ENCODE assay signal across 18 cellular contexts in genomic region chr15:69117431-69117841, GRCh38. TPM values are rescaled to one million over a fixed set of nuclear protein-coding genes. Genes with fewer than 3 reads are reported as not detected.
DNase-seq lines count a peak whose midpoint lies in the region; ATAC-seq and TF ChIP-seq lines count a peak whose summit lies in the region.
"Had no signal": no experiment of that assay in that cellular context is flagged by ENCODE, and none has a peak within 500 bp of the region (broad histone marks: within the 10 kb centered on the region; RNA-seq: fewer than 3 reads in every experiment).

No MANE protein-coding gene starts in this region.

- H3K4me3 Mint-ChIP-seq in endothelial cell (ENCODE audit: unreplicated experiment) = no peak overlapping the region
- H3K4me3 Mint-ChIP-seq: activated CD8-positive, alpha-beta T cell treated with anti-CD3 and anti-CD28 coated beads, Interleukin-2, amount 10 ng/mL, durations not matched to agents 7 days and 5 days; CD4-positive, alpha-beta memory T cell; natural killer cell treated with Interleukin-12 subunit alpha and Interleukin-12 subunit beta and Interleukin-15 and Interleukin-18, amount 100 ng/mL, for 72 hours had no signal

- no peak overlapping the region for H3K27ac Mint-ChIP-seq in endothelial cell (ENCODE audit: unreplicated experiment)
- H3K27ac Mint-ChIP-seq: activated CD8-positive, alpha-beta T cell treated with anti-CD3 and anti-CD28 coated beads, Interleukin-2, amount 10 ng/mL, durations not matched to agents 7 days and 5 days; CD4-positive, alpha-beta memory T cell; natural killer cell treated with Interleukin-12 subunit alpha and Interleukin-12 subunit beta and Interleukin-15 and Interleukin-18, amount 100 ng/mL, for 72 hours had no signal

- TF ChIP-seq CTCF in BE2C (IDR thresholded peaks at IDR 0.05; ENCODE audit: low read depth, low read length) (no peak), endothelial cell (IDR thresholded peaks at IDR 0.05; ENCODE audit: unreplicated experiment) (no peak)

- H2AK5ac ChIP-seq in mesendoderm (ENCODE audit: low read length) = no peak overlapping the region

- H3K4me3 ChIP-seq in BE2C (ENCODE audit: low read depth, low read length) = no peak overlapping the region
- no peak overlapping the region for H3K4me3 ChIP-seq in mesendoderm (ENCODE audit: low read length)
- H3K4me3 ChIP-seq: heart right ventricle, left lung, PC-9 had no signal

- H3K23ac ChIP-seq in mesendoderm (ENCODE audit: low read length) = no peak overlapping the region

- H4K5ac ChIP-seq in mesendoderm (ENCODE audit: low read length) = no peak overlapping the region

- H3K9ac ChIP-seq in mesendoderm (ENCODE audit: low read length) = peak overlapping the region; percentile 12

- H2BK120ac ChIP-seq in mesendoderm (ENCODE audit: low read depth, low read length) = no peak overlapping the region

- no peaks in the 10 kb centered on the region for H3K36me3 ChIP-seq in BE2C
- no peaks in the 10 kb centered on the region for H3K36me3 ChIP-seq in mesendoderm (ENCODE audit: control insufficient read depth, insufficient read depth, low read length)
- H3K36me3 ChIP-seq: heart right ventricle, left lung had no signal

- H3K27me3 ChIP-seq in BE2C (no peaks in the 10 kb centered on the region), mesendoderm (ENCODE audit: insufficient read depth, low read length, poor library complexity) (no peaks in the 10 kb centered on the region)
- H3K27me3 ChIP-seq: left lung had no signal

- WGBS in mesendoderm (ENCODE audit: extremely low coverage, insufficient coverage, low lambda C conversion rate) = no CpG with 5 or more reads among the region's 7 CpGs

- H3K36me3 Mint-ChIP-seq in endothelial cell (ENCODE audit: low read depth, unreplicated experiment) = no peaks in the 10 kb centered on the region
- H3K36me3 Mint-ChIP-seq: CD4-positive, alpha-beta memory T cell; natural killer cell treated with Interleukin-12 subunit alpha and Interleukin-12 subunit beta and Interleukin-15 and Interleukin-18, amount 100 ng/mL, for 72 hours had no signal

- no peaks in the 10 kb centered on the region for H3K9me3 Mint-ChIP-seq in endothelial cell (ENCODE audit: unreplicated experiment)
- H3K9me3 Mint-ChIP-seq: CD4-positive, alpha-beta memory T cell; natural killer cell treated with Interleukin-12 subunit alpha and Interleukin-12 subunit beta and Interleukin-15 and Interleukin-18, amount 100 ng/mL, for 72 hours had no signal

- peaks cover 2% of the 10 kb centered on the region for H3K27me3 Mint-ChIP-seq in endothelial cell (ENCODE audit: unreplicated experiment)

- H3K4me1 ChIP-seq in BE2C = peaks cover 31% of the 10 kb centered on the region
- H3K4me1 ChIP-seq in mesendoderm (ENCODE audit: control insufficient read depth, low read depth, low read length) = peaks cover 13% of the 10 kb centered on the region
- H3K4me1 ChIP-seq: left lung had no signal

- H3K18ac ChIP-seq in mesendoderm (ENCODE audit: low read length) = no peak overlapping the region

- no peak overlapping the region for H2BK5ac ChIP-seq in mesendoderm (ENCODE audit: low read length)

- DNase-seq in BE2C = peak; percentile 41
- DNase-seq in M059J (ENCODE audit: low read depth) = peak; percentile 7
- peak; percentile 62 for DNase-seq in ecto neural progenitor cell (ENCODE audit: low spot score)
- peak; percentile 81 for DNase-seq in mesendoderm
- no peak for DNase-seq in SW480 (ENCODE audit: low spot score)
- no peak for DNase-seq in MV-4-11 (lab: John Stamatoyannopoulos, UW)
- DNase-seq in endothelial cell (ENCODE audit: low spot score) = no peak
- DNase-seq: activated CD8-positive, alpha-beta T cell treated with anti-CD3 and anti-CD28 coated beads, Interleukin-2, amount 10 ng/mL, durations not matched to agents 7 days and 5 days; amniotic stem cell; CD4-positive, alpha-beta memory T cell; heart right ventricle; left lung; NCI-H1092 treated with DMSO at 0.1 percent for 48 hours; PC-9; right cardiac atrium; stimulated activated CD4-positive, alpha-beta T cell treated with anti-CD3 and anti-CD28 coated beads, Interleukin-4, amount 100 ng/mL, for 1 hour had no signal

- H3K9me3 ChIP-seq in BE2C = no peaks in the 10 kb centered on the region
- H3K9me3 ChIP-seq: heart right ventricle, left lung had no signal

- H3K4ac ChIP-seq in mesendoderm (ENCODE audit: low read depth, low read length) = no peak overlapping the region

- no peak for ATAC-seq in GM19452 (IDR thresholded peaks at IDR 0.05; ENCODE audit: unreplicated experiment)
- ATAC-seq: activated CD8-positive, alpha-beta T cell treated with anti-CD3 and anti-CD28 coated beads, Interleukin-2, amount 10 ng/mL, durations not matched to agents 7 days and 5 days; left lung; natural killer cell treated with Interleukin-12 subunit alpha and Interleukin-12 subunit beta and Interleukin-15 and Interleukin-18, amount 100 ng/mL, for 72 hours had no signal

- no peak overlapping the region for H4K8ac ChIP-seq in mesendoderm (ENCODE audit: low read depth, low read length)

- H3K4me2 ChIP-seq in mesendoderm (ENCODE audit: low read length) = peak overlapping the region; percentile 19
- H3K4me2 ChIP-seq: PC-9 had no signal

- H3K4me1 Mint-ChIP-seq in endothelial cell (ENCODE audit: unreplicated experiment) = no peaks in the 10 kb centered on the region

- peak overlapping the region; percentile 75 for H3K56ac ChIP-seq in mesendoderm (ENCODE audit: low read length)

- peak overlapping the region; percentile 7 for H3K27ac ChIP-seq in mesendoderm (ENCODE audit: low read depth, low read length)
- H3K27ac ChIP-seq: heart right ventricle, left lung, PC-9 had no signal

- no peaks in the 10 kb centered on the region for H3K79me1 ChIP-seq in mesendoderm (ENCODE audit: low read length)

- no peaks in the 10 kb centered on the region for H3K79me2 ChIP-seq in mesendoderm (ENCODE audit: control insufficient read depth, insufficient read depth, low read length)

- H2BK15ac ChIP-seq in mesendoderm (replicated peaks; ENCODE audit: low read depth) = no peak overlapping the region

RNA-seq across cellular contexts. Expression of gene GLCE, which starts 43.0 kb away (rescaled TPM):
- 14.5 TPM for polyA plus RNA-seq in BE2C (2012; ENCODE audit: insufficient read depth, insufficient read length, low read depth)
- 14.7 and 15.5 TPM in 2 replicates for total RNA-seq in M059J (2014; rRNA removed; shearing (Covaris generic))
- 7.9 TPM for polyA plus RNA-seq in mesendoderm (2013, experiment 1 of 2)
- 7.9 TPM for polyA plus RNA-seq in mesendoderm (2013, experiment 2 of 2)
- 8.5 TPM for total RNA-seq in endothelial cell (ENCODE audit: unreplicated experiment)

Comparison
In these comparisons a context has a peak if more than half of its experiments do, and no peak if none do; other contexts are left out.
1. DNase-seq: peak in BE2C (single experiment), M059J (single experiment), ecto neural progenitor cell (single experiment) and mesendoderm (single experiment); none in SW480 (single experiment), MV-4-11 (single experiment) and endothelial cell (single experiment).